19 cellular contexts compared by ENCODE assay signal in the genomic region with DNA sequence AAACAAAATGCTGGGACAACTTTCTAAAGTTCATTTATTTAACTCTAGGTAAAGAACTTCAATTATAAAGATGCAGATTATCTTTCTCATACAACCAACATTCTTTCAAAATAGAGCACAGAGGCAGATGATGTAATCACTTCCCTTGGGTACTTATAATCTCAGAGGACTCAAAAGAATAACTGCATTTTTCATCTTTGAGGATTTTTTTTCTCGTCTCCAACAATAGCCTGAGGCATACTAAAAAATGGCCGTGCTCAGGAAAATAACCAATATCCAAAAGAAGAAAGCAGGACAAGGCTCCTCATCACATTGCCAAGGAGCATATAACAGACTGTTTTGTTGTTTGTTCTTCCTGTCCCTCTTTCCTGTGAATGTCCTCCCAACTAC.
"Had no signal": no experiment of that assay in that cellular context is flagged by ENCODE, and none has a peak within 500 bp of the region (broad histone marks: within the 10 kb centered on the region; RNA-seq: fewer than 3 reads in every experiment).

No MANE protein-coding gene starts in this region.

- H3K27ac ChIP-seq: body of pancreas, dorsolateral prefrontal cortex, gastrocnemius medialis, left ventricle myocardium inferior, right atrium auricular region, transverse colon, vagina had no signal

- H3K27ac Mint-ChIP-seq: activated B cell treated with CpG ODN at 0.5 μM for 24 hours; activated CD4-positive, alpha-beta memory T cell treated with anti-CD3 and anti-CD28 coated beads for 36 hours; activated naive CD8-positive, alpha-beta T cell treated with anti-CD3 and anti-CD28 coated beads for 36 hours; stimulated activated naive CD8-positive, alpha-beta T cell treated with anti-CD3 and anti-CD28 coated beads, Interleukin-15, Interleukin-2, amounts not matched to agents 100 ng/mL and 50 ng/mL, for 24 hours; T-helper 2 cell treated with Interferon-gamma antibody and Interleukin-4, amounts not matched to agents 5 μg/mL and 100 μg/mL, for 36 hours had no signal

- H3K36me3 Mint-ChIP-seq: activated CD4-positive, alpha-beta memory T cell treated with anti-CD3 and anti-CD28 coated beads for 36 hours; activated naive CD8-positive, alpha-beta T cell treated with anti-CD3 and anti-CD28 coated beads for 36 hours had no signal

- H3K4me3 Mint-ChIP-seq: activated B cell treated with CpG ODN at 0.5 μM for 24 hours; activated CD4-positive, alpha-beta memory T cell treated with anti-CD3 and anti-CD28 coated beads for 36 hours; activated naive CD8-positive, alpha-beta T cell treated with anti-CD3 and anti-CD28 coated beads for 36 hours; stimulated activated naive CD8-positive, alpha-beta T cell treated with anti-CD3 and anti-CD28 coated beads, Interleukin-15, Interleukin-2, amounts not matched to agents 100 ng/mL and 50 ng/mL, for 24 hours; T-helper 2 cell treated with Interferon-gamma antibody and Interleukin-4, amounts not matched to agents 5 μg/mL and 100 μg/mL, for 36 hours had no signal

- H3K9me3 ChIP-seq: body of pancreas, gastrocnemius medialis, left ventricle myocardium inferior, right atrium auricular region, transverse colon, vagina had no signal

- DNase-seq: activated B cell treated with CpG ODN at 0.5 μM for 24 hours; activated CD4-positive, alpha-beta memory T cell treated with anti-CD3 and anti-CD28 coated beads for 36 hours; activated CD4-positive, alpha-beta T cell treated with anti-CD3 and anti-CD28 coated beads for 4 hours; activated naive CD4-positive, alpha-beta T cell; activated naive CD8-positive, alpha-beta T cell treated with anti-CD3 and anti-CD28 coated beads for 36 hours; amygdala; body of pancreas; dorsolateral prefrontal cortex; erythroblast; gastrocnemius medialis; head of caudate nucleus; left ventricle myocardium inferior; mammary epithelial cell; transverse colon had no signal

- H3K4me3 ChIP-seq: body of pancreas, dorsolateral prefrontal cortex, gastrocnemius medialis, left ventricle myocardium inferior, right atrium auricular region, transverse colon, vagina had no signal

- H3K4me1 Mint-ChIP-seq: activated B cell treated with CpG ODN at 0.5 μM for 24 hours; activated naive CD8-positive, alpha-beta T cell treated with anti-CD3 and anti-CD28 coated beads for 36 hours had no signal

- H3K36me3 ChIP-seq: gastrocnemius medialis, left ventricle myocardium inferior, right atrium auricular region, transverse colon, vagina had no signal

- H3K4me1 ChIP-seq: gastrocnemius medialis, left ventricle myocardium inferior, right atrium auricular region, vagina had no signal

- H3K27me3 ChIP-seq: body of pancreas, gastrocnemius medialis, right atrium auricular region, transverse colon, vagina had no signal

- H3K9me3 Mint-ChIP-seq: activated B cell treated with CpG ODN at 0.5 μM for 24 hours; stimulated activated naive CD8-positive, alpha-beta T cell treated with anti-CD3 and anti-CD28 coated beads, Interleukin-15, Interleukin-2, amounts not matched to agents 100 ng/mL and 50 ng/mL, for 24 hours had no signal

- ATAC-seq: body of pancreas, gastrocnemius medialis had no signal

- H3K27me3 Mint-ChIP-seq: activated B cell treated with CpG ODN at 0.5 μM for 24 hours; activated CD4-positive, alpha-beta memory T cell treated with anti-CD3 and anti-CD28 coated beads for 36 hours; activated naive CD8-positive, alpha-beta T cell treated with anti-CD3 and anti-CD28 coated beads for 36 hours; progenitor cell of endocrine pancreas; stimulated activated naive CD8-positive, alpha-beta T cell treated with anti-CD3 and anti-CD28 coated beads, Interleukin-15, Interleukin-2, amounts not matched to agents 100 ng/mL and 50 ng/mL, for 24 hours had no signal
